In the genomic region with DNA sequence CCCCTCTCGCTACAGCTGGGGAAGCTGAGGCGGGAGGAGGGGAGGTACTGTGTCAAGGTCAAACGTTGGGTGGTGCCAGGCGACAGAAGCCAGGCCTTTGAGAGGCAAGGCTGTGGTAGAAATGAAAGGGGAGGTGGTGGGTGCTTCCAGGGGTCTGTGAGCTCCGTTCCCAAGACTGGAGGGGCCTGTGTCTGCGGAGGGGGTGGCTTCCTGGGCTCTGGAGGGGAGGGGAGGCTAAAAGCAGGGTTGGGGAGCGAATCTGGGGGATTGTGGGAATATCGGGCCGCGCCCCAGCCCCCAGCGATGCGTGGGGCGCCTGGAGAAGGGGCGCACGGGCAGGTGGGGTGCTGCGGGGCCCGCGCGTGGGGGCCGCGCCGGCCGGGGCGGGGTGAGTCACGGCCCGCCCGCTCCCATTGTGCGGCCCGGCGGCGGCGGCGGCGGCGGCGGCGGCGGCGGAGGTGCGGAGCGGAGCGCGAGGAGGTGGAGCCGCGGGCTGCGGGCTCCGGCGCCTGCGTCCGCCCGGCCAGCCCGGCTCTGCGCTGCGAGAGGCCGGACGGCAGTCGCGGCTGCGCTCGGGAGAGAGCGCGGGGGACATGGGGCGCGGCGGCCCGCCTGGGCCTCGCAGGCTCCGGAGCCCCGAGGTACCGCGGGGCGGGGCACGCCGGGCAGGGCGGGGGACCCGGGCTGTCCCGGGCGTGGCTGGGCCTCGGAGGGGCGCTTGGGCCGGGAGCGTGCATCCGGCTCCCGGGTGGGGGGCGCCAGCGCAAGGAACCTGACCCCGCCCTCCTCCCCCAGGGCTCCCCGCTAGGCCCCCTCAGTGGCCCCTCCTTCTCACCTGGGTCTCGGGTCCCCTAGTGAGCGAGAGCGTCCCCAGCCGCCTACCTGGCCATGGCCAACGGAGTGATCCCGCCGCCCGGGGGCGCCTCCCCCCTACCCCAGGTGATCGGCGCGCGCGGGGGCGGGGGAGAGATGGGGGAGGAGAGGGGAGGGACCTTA, we compare ENCODE assay signal across 8 cellular contexts. TPM values are rescaled to one million over a fixed set of nuclear protein-coding genes. Genes with fewer than 3 reads are reported as not detected.
A peak's percentile ranks its signal among the peaks of the same experiment; 100 is the strongest.
DNase-seq lines count a peak whose midpoint lies in the region; ATAC-seq, FAIRE-seq and TF ChIP-seq lines count a peak whose summit lies in the region.

A gene with protein sequence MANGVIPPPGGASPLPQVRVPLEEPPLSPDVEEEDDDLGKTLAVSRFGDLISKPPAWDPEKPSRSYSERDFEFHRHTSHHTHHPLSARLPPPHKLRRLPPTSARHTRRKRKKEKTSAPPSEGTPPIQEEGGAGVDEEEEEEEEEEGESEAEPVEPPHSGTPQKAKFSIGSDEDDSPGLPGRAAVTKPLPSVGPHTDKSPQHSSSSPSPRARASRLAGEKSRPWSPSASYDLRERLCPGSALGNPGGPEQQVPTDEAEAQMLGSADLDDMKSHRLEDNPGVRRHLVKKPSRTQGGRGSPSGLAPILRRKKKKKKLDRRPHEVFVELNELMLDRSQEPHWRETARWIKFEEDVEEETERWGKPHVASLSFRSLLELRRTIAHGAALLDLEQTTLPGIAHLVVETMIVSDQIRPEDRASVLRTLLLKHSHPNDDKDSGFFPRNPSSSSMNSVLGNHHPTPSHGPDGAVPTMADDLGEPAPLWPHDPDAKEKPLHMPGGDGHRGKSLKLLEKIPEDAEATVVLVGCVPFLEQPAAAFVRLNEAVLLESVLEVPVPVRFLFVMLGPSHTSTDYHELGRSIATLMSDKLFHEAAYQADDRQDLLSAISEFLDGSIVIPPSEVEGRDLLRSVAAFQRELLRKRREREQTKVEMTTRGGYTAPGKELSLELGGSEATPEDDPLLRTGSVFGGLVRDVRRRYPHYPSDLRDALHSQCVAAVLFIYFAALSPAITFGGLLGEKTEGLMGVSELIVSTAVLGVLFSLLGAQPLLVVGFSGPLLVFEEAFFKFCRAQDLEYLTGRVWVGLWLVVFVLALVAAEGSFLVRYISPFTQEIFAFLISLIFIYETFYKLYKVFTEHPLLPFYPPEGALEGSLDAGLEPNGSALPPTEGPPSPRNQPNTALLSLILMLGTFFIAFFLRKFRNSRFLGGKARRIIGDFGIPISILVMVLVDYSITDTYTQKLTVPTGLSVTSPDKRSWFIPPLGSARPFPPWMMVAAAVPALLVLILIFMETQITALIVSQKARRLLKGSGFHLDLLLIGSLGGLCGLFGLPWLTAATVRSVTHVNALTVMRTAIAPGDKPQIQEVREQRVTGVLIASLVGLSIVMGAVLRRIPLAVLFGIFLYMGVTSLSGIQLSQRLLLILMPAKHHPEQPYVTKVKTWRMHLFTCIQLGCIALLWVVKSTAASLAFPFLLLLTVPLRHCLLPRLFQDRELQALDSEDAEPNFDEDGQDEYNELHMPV (plus strand): TSS at position 526 of the 996 bp plus-strand sequence. CDS start 363 bp downstream, at position 889.

- TF ChIP-seq POLR2A in GM12891 (IDR thresholded peaks at IDR 0.05; ENCODE audit: low read depth, low read length): no peak

- peak within 1 kb of the TSS; percentile 16 to 84 (median 76) for H3K4me3 Mint-ChIP-seq in CD4-positive, alpha-beta memory T cell
- peak within 1 kb of the TSS; percentile 73 for H3K4me3 Mint-ChIP-seq in activated naive CD8-positive, alpha-beta T cell treated with anti-CD3 and anti-CD28 coated beads for 36 hours

- no peak for FAIRE-seq in GM12891 (lab: Jason Lieb, UNC)

- no peaks in the 10 kb centered on the region for H3K4me1 ChIP-seq in CD4-positive, alpha-beta memory T cell (ENCODE audit: insufficient read depth, low read length)
- H3K4me1 ChIP-seq in HUES64 (ENCODE audit: insufficient read depth, low read length) (0 out of 2 replicates have a peak, but pooled peaks cover 4% of the 10 kb centered on the region), heart right ventricle (peaks cover 3 to 77% (median 22%) of the 10 kb centered on the region in 9 donors)

- POLR2A ChIA-PET in CD4-positive, alpha-beta memory T cell (lab: Charles Lee; ENCODE audit: partially characterized antibody): no interaction called here

- TF ChIP-seq CTCF in heart right ventricle (IDR thresholded peaks at IDR 0.05): peak in 4 of 9 donors; percentile 11 to 40 (median 22)
- no peak for TF ChIP-seq CTCF in retinal pigment epithelial cell (conservative IDR thresholded peaks at IDR 0.05; ENCODE audit: low read depth, low read length)

- WGBS in HUES64: 2% methylated on average over 93 of the region's 103 CpGs
- WGBS in heart right ventricle, 2 donors: 3 to 6% methylated on average over 32 to 97 of the region's 103 CpGs

- intact Hi-C loops in CD4-positive, alpha-beta memory T cell (cut with micrococcal nuclease): no loop called here
- intact Hi-C loops in heart right ventricle (cut with DNase I): loop anchor here in 3 of 10 donors (5.0 kb wide), 3 partner anchors 55 to 85 kb away; a partner anchor contains a TSS

- H3K27ac ChIP-seq in CD4-positive, alpha-beta memory T cell (ENCODE audit: low read depth, low read length): no peak within 1 kb of the TSS
- H3K27ac ChIP-seq in HUES64 (ENCODE audit: low read depth, low read length) (no peak within 1 kb of the TSS), heart right ventricle (peak within 1 kb of the TSS; percentile 79 to 99 (median 94))

- peak in 7 of 8 donors; percentile 4 to 34 (median 14) for ATAC-seq in heart right ventricle
- no peak for ATAC-seq in HG03159 (IDR thresholded peaks at IDR 0.05; ENCODE audit: unreplicated experiment)

- H3K36me3 ChIP-seq in CD4-positive, alpha-beta memory T cell (ENCODE audit: insufficient read depth, low read length): no peaks in the 10 kb centered on the region
- H3K36me3 ChIP-seq in HUES64 (ENCODE audit: insufficient read depth, low read length) (no peaks in the 10 kb centered on the region), heart right ventricle (no peaks in the 10 kb centered on the region)

- peaks cover 0 to 8% (median 6%) of the 10 kb centered on the region in 4 donors for H3K4me1 Mint-ChIP-seq in CD4-positive, alpha-beta memory T cell
- H3K4me1 Mint-ChIP-seq in activated naive CD8-positive, alpha-beta T cell treated with anti-CD3 and anti-CD28 coated beads for 36 hours: peaks cover 3% of the 10 kb centered on the region

- DNase-seq in CD4-positive, alpha-beta memory T cell: no peak
- peak; percentile 31 for DNase-seq in activated naive CD8-positive, alpha-beta T cell treated with anti-CD3 and anti-CD28 coated beads for 36 hours
- DNase-seq in heart right ventricle: peak in 1 of 2 donors; percentile 55
- no peak for DNase-seq in retinal pigment epithelial cell (ENCODE audit: low read depth)
- no peak for DNase-seq in activated CD4-positive, alpha-beta T cell treated with anti-CD3 and anti-CD28 coated beads for 1 hour
- no peak for DNase-seq in GM12891 (ENCODE audit: insufficient read length, low spot score)

- no peak within 1 kb of the TSS for H3K4me3 ChIP-seq in CD4-positive, alpha-beta memory T cell (ENCODE audit: low read length in 2 of 2)
- H3K4me3 ChIP-seq in HUES64 (ENCODE audit: low read length) (peak within 1 kb of the TSS; percentile 60), heart right ventricle (peak within 1 kb of the TSS in 9 of 10 donors; percentile 50 to 60 (median 58)), retinal pigment epithelial cell (ENCODE audit: low read length) (peak within 1 kb of the TSS; percentile 61)

- peaks cover 20% of the 10 kb centered on the region for H3K27me3 ChIP-seq in CD4-positive, alpha-beta memory T cell (ENCODE audit: insufficient read depth, low read length)
- peaks cover 12% of the 10 kb centered on the region for H3K27me3 ChIP-seq in HUES64 (ENCODE audit: insufficient read depth, low read length)
- peaks cover 0 to 38% (median 9%) of the 10 kb centered on the region in 7 donors for H3K27me3 ChIP-seq in heart right ventricle

- no peaks in the 10 kb centered on the region for H3K36me3 Mint-ChIP-seq in CD4-positive, alpha-beta memory T cell
- H3K36me3 Mint-ChIP-seq in activated naive CD8-positive, alpha-beta T cell treated with anti-CD3 and anti-CD28 coated beads for 36 hours: no peaks in the 10 kb centered on the region

- H3K9me3 Mint-ChIP-seq in CD4-positive, alpha-beta memory T cell: no peaks in the 10 kb centered on the region
- no peaks in the 10 kb centered on the region for H3K9me3 Mint-ChIP-seq in activated naive CD8-positive, alpha-beta T cell treated with anti-CD3 and anti-CD28 coated beads for 36 hours

- H3K27me3 Mint-ChIP-seq in CD4-positive, alpha-beta memory T cell: peaks cover 18 to 31% of the 10 kb centered on the region in 2 donors
- H3K27me3 Mint-ChIP-seq in activated naive CD8-positive, alpha-beta T cell treated with anti-CD3 and anti-CD28 coated beads for 36 hours: peaks cover 32% of the 10 kb centered on the region

- H3K9me3 ChIP-seq in CD4-positive, alpha-beta memory T cell (ENCODE audit: control insufficient read depth in 1 of 2, low read length in 2 of 2): no peaks in the 10 kb centered on the region
- H3K9me3 ChIP-seq in HUES64 (ENCODE audit: insufficient read depth, low read depth, low read length) (no peaks in the 10 kb centered on the region), heart right ventricle (no peaks in the 10 kb centered on the region)

- CTCF ChIA-PET in CD4-positive, alpha-beta memory T cell (lab: Charles Lee; ENCODE audit: partially characterized antibody): no interaction called here

- H3K9ac ChIP-seq in HUES64 (ENCODE audit: low read depth, low read length): peak within 1 kb of the TSS; percentile 53

- H3K27ac Mint-ChIP-seq in CD4-positive, alpha-beta memory T cell: peak within 1 kb of the TSS in 1 of 7 donors; percentile 30
- H3K27ac Mint-ChIP-seq in activated naive CD8-positive, alpha-beta T cell treated with anti-CD3 and anti-CD28 coated beads for 36 hours: no peak within 1 kb of the TSS

TF ChIP-seq in GM12891, 5 proteins besides CTCF, POLR2A, EP300 and RAD21:
- no peak for TF ChIP-seq PAX5 (IDR thresholded peaks at IDR 0.05; ENCODE audit: insufficient read depth, low read length, severe bottlenecking)
- no peak for TF ChIP-seq POLR2AphosphoS5 (IDR thresholded peaks at IDR 0.05; ENCODE audit: low read depth, low read length)
- no peak for TF ChIP-seq SPI1 (IDR thresholded peaks at IDR 0.05; ENCODE audit: low read depth, low read length)
- no peak for TF ChIP-seq TAF1 (IDR thresholded peaks at IDR 0.05; ENCODE audit: low read depth, low read length)

RNA-seq across cellular contexts. Expression of the gene that starts here (rescaled TPM):
- not detected for total RNA-seq in CD4-positive, alpha-beta memory T cell
- polyA plus RNA-seq in CD4-positive, alpha-beta memory T cell: not detected
- 3.5 TPM for polyA plus RNA-seq in HUES64 (2013, experiment 1 of 2)
- polyA plus RNA-seq in HUES64 (2013, experiment 2 of 2): 2.9 TPM
- under 1 TPM in 1 of 2 experiments, not detected in 1; 0.10 TPM for total RNA-seq in activated naive CD8-positive, alpha-beta T cell treated with anti-CD3 and anti-CD28 coated beads for 36 hours
- 100 to 1,000 TPM; 339 to 671 (median 422) TPM for total RNA-seq in heart right ventricle
- 100 to 1,000 TPM; 197 to 341 TPM for polyA plus RNA-seq in heart right ventricle
- polyA plus RNA-seq in GM12891 (2012; ENCODE audit: low read depth, missing spikeins): not detected

Comparison
In these comparisons a context has a peak if more than half of its experiments do, and no peak if none do; other contexts are left out.
1. RNA of the gene that starts here (total RNA-seq): 339 to 671 TPM in heart right ventricle; 0.10 TPM in activated naive CD8-positive, alpha-beta T cell treated with anti-CD3 and anti-CD28 coated beads for 36 hours and not detected in CD4-positive, alpha-beta memory T cell; every median in the first group is over 100 times any median in the second.
2. RNA of the gene that starts here (polyA plus RNA-seq): 197 to 341 TPM in heart right ventricle; not detected in CD4-positive, alpha-beta memory T cell; every median in the first group is over 100 times any median in the second.
3. Peak in DNase-seq in activated naive CD8-positive, alpha-beta T cell treated with anti-CD3 and anti-CD28 coated beads for 36 hours; RNA of the gene not detected or under 1 TPM.
4. H3K27ac ChIP-seq: peak in heart right ventricle (10 of 10); none in CD4-positive, alpha-beta memory T cell (single experiment) and HUES64 (single experiment).
5. H3K4me3 ChIP-seq: peak in HUES64 (single experiment), heart right ventricle (9 of 10) and retinal pigment epithelial cell (single experiment); none in CD4-positive, alpha-beta memory T cell (0 of 2).